Comparison of ENCODE assay signal across 9 cellular contexts in the genomic region with DNA sequence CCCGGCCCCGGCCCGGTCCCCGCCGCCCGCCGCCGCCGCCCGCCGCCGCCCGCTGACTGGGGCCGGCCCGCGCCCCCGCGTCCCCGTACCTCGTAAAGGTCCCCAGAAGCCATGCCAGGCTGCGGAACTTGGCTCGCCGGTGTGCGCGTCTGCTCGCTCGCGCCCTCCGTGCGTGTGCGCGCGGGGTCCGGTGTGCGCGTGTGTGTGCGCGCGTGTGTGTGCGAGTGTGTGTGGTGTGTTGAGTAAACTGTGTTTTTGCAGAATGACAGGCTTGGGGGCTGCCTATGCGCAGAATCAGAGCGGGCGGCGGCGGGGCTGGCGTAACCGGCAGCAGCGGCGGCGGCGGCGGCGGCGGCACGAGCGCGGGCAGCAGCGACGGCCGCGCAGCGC. TPM values are rescaled to one million over a fixed set of nuclear protein-coding genes. Genes with fewer than 3 reads are reported as not detected.
A peak's percentile ranks its signal among the peaks of the same experiment; 100 is the strongest.
DNase-seq lines count a peak whose midpoint lies in the region; ATAC-seq, FAIRE-seq and TF ChIP-seq lines count a peak whose summit lies in the region.
"Had no signal": no experiment of that assay in that cellular context is flagged by ENCODE, and none has a peak within 500 bp of the region (broad histone marks: within the 10 kb centered on the region; RNA-seq: fewer than 3 reads in every experiment).

No MANE protein-coding gene starts in this region.

- H2BK120ac ChIP-seq in IMR-90 (ENCODE audit: low read depth, low read length) (no peak overlapping the region), H1 (replicated peaks; ENCODE audit: low read depth, low read length) (no peak overlapping the region)

- FAIRE-seq in H1 (lab: Jason Lieb, UNC), result no peak
- FAIRE-seq: TTC549 had no signal

- H3K23ac ChIP-seq in IMR-90 (ENCODE audit: low read depth, low read length), result no peak overlapping the region
- no peak overlapping the region for H3K23ac ChIP-seq in H1 (ENCODE audit: insufficient read length)

- POLR2A ChIA-PET in IMR-90 (lab: Charles Lee; ENCODE audit: unreplicated experiment) (no interaction called here), H1 (lab: Charles Lee; ENCODE audit: partially characterized antibody) (no interaction called here)

- peak overlapping the region; percentile 94 for H2AFZ ChIP-seq in IMR-90 (replicated peaks; ENCODE audit: low read length, poor library complexity)
- H2AFZ ChIP-seq in H1 (ENCODE audit: low read length), result peak overlapping the region; percentile 81; the same call in 1 of the 2 replicates

- 1% methylated on average over 23 of the region's 62 CpGs; no CpG with 5 or more reads in 1 of the 2 experiments for WGBS in IMR-90 (ENCODE audit: extremely low coverage in 2 of 2, insufficient read length in 1 of 2), 2 experiments
- 4% methylated on average over 18 of the region's 62 CpGs; no CpG with 5 or more reads in 1 of the 2 experiments for WGBS in H1 (ENCODE audit: extremely low coverage in 1 of 2, insufficient coverage in 1 of 2, insufficient read length in 1 of 2, insufficient replicate concordance in 2 of 2, low coverage in 1 of 2, low lambda C conversion rate in 2 of 2, missing lambda C conversion rate in 1 of 2), 2 experiments

- H4K20me1 ChIP-seq in IMR-90 (ENCODE audit: insufficient read depth, low read length), result no peaks in the 10 kb centered on the region
- no peaks in the 10 kb centered on the region for H4K20me1 ChIP-seq in H1 (replicated peaks in 1 of 2; ENCODE audit: control insufficient read depth in 1 of 2, insufficient read depth in 2 of 2, low read length in 2 of 2)

- no peak overlapping the region for H2BK20ac ChIP-seq in IMR-90 (ENCODE audit: low read depth, low read length)
- no peak overlapping the region for H2BK20ac ChIP-seq in H1 (ENCODE audit: low read length)

- H4K91ac ChIP-seq in IMR-90 (ENCODE audit: insufficient read depth, low read depth, low read length) (no peak overlapping the region), H1 (replicated peaks; ENCODE audit: insufficient read length, low read length) (no peak overlapping the region)

- no peaks in the 10 kb centered on the region for H3K9me3 ChIP-seq in CD4-positive, CD25-positive, alpha-beta regulatory T cell (ENCODE audit: control insufficient read depth in 2 of 2, low read length in 2 of 2)
- no peaks in the 10 kb centered on the region for H3K9me3 ChIP-seq in IMR-90 (ENCODE audit: control insufficient read depth, insufficient read depth, low read length)
- peaks cover 0 to 3% of the 10 kb centered on the region in 2 experiments; a peak in 1 of 4 replicates for H3K9me3 ChIP-seq in H1 (ENCODE audit: insufficient read depth in 2 of 2, low read depth in 1 of 2, low read length in 1 of 2)

- no peak for TF ChIP-seq EP300 in H1 (IDR thresholded peaks at IDR 0.05; ENCODE audit: borderline replicate concordance in 1 of 2, low read depth in 2 of 2, low read length in 2 of 2)

- H3K9ac ChIP-seq in IMR-90 (ENCODE audit: low read depth, low read length), result peak overlapping the region; percentile 64; the same call in 1 of the 2 replicates
- peak overlapping the region in 1 of 4 experiments; percentile 31; a peak in 2 of 7 replicates for H3K9ac ChIP-seq in H1 (replicated peaks in 1 of 4; ENCODE audit: extremely low read depth in 1 of 4, low read depth in 3 of 4, low read length in 3 of 4)

- peaks cover 0 to 10% of the 10 kb centered on the region in 2 experiments; a peak in 1 of 4 replicates for H3K79me1 ChIP-seq in IMR-90 (ENCODE audit: low read depth in 1 of 2, low read length in 2 of 2)
- H3K79me1 ChIP-seq in H1 (ENCODE audit: low read depth, low read length), result no peaks in the 10 kb centered on the region

- no peaks in the 10 kb centered on the region for H3K36me3 Mint-ChIP-seq in CD4-positive, CD25-positive, alpha-beta regulatory T cell

- H3K27me3 Mint-ChIP-seq in CD4-positive, CD25-positive, alpha-beta regulatory T cell, result no peaks in the 10 kb centered on the region

- H4K5ac ChIP-seq in IMR-90 (ENCODE audit: low read depth, low read length) (no peak overlapping the region), H1 (ENCODE audit: insufficient read length, low read depth, low read length) (no peak overlapping the region)

- peaks cover 4 to 36% (median 33%) of the 10 kb centered on the region in 4 donors for H3K4me1 Mint-ChIP-seq in CD4-positive, CD25-positive, alpha-beta regulatory T cell

- H3K27me3 ChIP-seq in CD4-positive, CD25-positive, alpha-beta regulatory T cell (ENCODE audit: control insufficient read depth, insufficient read depth, low read length), result no peaks in the 10 kb centered on the region
- H3K27me3 ChIP-seq in IMR-90 (ENCODE audit: control insufficient read depth, insufficient read depth, low read length) (no peaks in the 10 kb centered on the region), H1 (replicated peaks in 1 of 4; ENCODE audit: control insufficient read depth in 3 of 4, extremely low read depth in 1 of 4, insufficient read depth in 3 of 4, low read length in 3 of 4) (peaks cover 3 to 27% (median 16%) of the 10 kb centered on the region in 4 experiments)

- no peak overlapping the region for H2AK5ac ChIP-seq in IMR-90 (ENCODE audit: low read depth, low read length)
- H2AK5ac ChIP-seq in H1 (ENCODE audit: low read depth, low read length), result no peak overlapping the region

- H3K4ac ChIP-seq in IMR-90 (ENCODE audit: low read depth, low read length), result peak overlapping the region; percentile 56; the same call in 1 of the 2 replicates
- H3K4ac ChIP-seq in H1 (replicated peaks; ENCODE audit: insufficient read length, low read depth, low read length), result no peak overlapping the region

- H2BK12ac ChIP-seq in H1 (ENCODE audit: low read depth, low read length), result no peak overlapping the region

- ATAC-seq in CD4-positive, CD25-positive, alpha-beta regulatory T cell (ENCODE audit: low read depth in 2 of 2), result peak; percentile 35 to 54
- ATAC-seq in GM19463 (IDR thresholded peaks at IDR 0.05; ENCODE audit: unreplicated experiment) (peak; percentile 27), IMR-90 (ENCODE audit: low read depth) (peak; percentile 74)

- H3K4me3 ChIP-seq in CD4-positive, CD25-positive, alpha-beta regulatory T cell (ENCODE audit: low read depth, low read length), result no peak overlapping the region
- H3K4me3 ChIP-seq in IMR-90 (ENCODE audit: insufficient read depth, low read depth, low read length) (peak overlapping the region; percentile 100), H1 (ENCODE audit: extremely low read depth in 1 of 4, insufficient read depth in 2 of 4, low read depth in 3 of 4, low read length in 4 of 4) (peak overlapping the region; percentile 45 to 82 (median 58); a peak in 7 of 8 replicates)

- H2BK15ac ChIP-seq in IMR-90 (ENCODE audit: low read depth, low read length), result no peak overlapping the region
- H2BK15ac ChIP-seq in H1 (ENCODE audit: low read length), result no peak overlapping the region

- in situ Hi-C loops in IMR-90 (cut with MboI; ENCODE audit: low sequenced_read_pairs), result loop anchor here (25.0 kb wide), 1 partner anchor 267 kb away; a partner anchor contains a TSS

- no peak overlapping the region for H3K27ac ChIP-seq in CD4-positive, CD25-positive, alpha-beta regulatory T cell (ENCODE audit: insufficient read depth, low read length, poor library complexity, severe bottlenecking)
- H3K27ac ChIP-seq in IMR-90 (ENCODE audit: insufficient read depth, low read length) (no peak overlapping the region; the same call in 1 of the 2 replicates), H1 (ENCODE audit: low read depth, low read length) (no peak overlapping the region)

- peaks cover 13% of the 10 kb centered on the region for H3K4me1 ChIP-seq in CD4-positive, CD25-positive, alpha-beta regulatory T cell (ENCODE audit: control insufficient read depth, insufficient read depth, low read length, poor library complexity, severe bottlenecking)
- H3K4me1 ChIP-seq in IMR-90 (ENCODE audit: control insufficient read depth, insufficient read depth, low read length) (no peaks in the 10 kb centered on the region; the same call in 1 of the 2 replicates), H1 (replicated peaks in 1 of 4; ENCODE audit: control insufficient read depth in 3 of 4, insufficient read depth in 4 of 4, low read length in 3 of 4) (no peaks in the 10 kb centered on the region; a peak in 1 of 7 replicates)

- no peaks in the 10 kb centered on the region; the same call in 1 of the 2 replicates for H3K23me2 ChIP-seq in H1 (ENCODE audit: low read depth, low read length)

- H3K18ac ChIP-seq in IMR-90 (ENCODE audit: low read depth, low read length) (no peak overlapping the region), H1 (ENCODE audit: extremely low read depth, low read length) (peak overlapping the region; percentile 66; the same call in 1 of the 2 replicates)

- peak overlapping the region; percentile 22 to 95 (median 90) for H3K27ac Mint-ChIP-seq in CD4-positive, CD25-positive, alpha-beta regulatory T cell

- H3K14ac ChIP-seq in IMR-90 (replicated peaks; ENCODE audit: low read depth, low read length) (no peak overlapping the region), H1 (ENCODE audit: insufficient read length) (no peak overlapping the region)

- peak overlapping the region; percentile 70 for H2BK5ac ChIP-seq in IMR-90 (ENCODE audit: low read depth, low read length, poor library complexity, severe bottlenecking)
- no peak overlapping the region for H2BK5ac ChIP-seq in H1 (ENCODE audit: low read depth, low read length)

- intact Hi-C loops in IMR-90 (cut with micrococcal nuclease), result no loop called here

- peaks cover 13% of the 10 kb centered on the region; the same call in 1 of the 2 replicates for H3K9me1 ChIP-seq in IMR-90 (ENCODE audit: insufficient read depth, low read length)

- H3K4me3 Mint-ChIP-seq in CD4-positive, CD25-positive, alpha-beta regulatory T cell, result peak overlapping the region; percentile 93 to 96 (median 95)

- dilution Hi-C loops in IMR-90 (cut with HindIII; ENCODE audit: low sequenced_read_pairs, unreplicated experiment), result no loop called here

- TF ChIP-seq CTCF in IMR-90 (conservative IDR thresholded peaks at IDR 0.05; ENCODE audit: low read depth, low read length), result no peak
- TF ChIP-seq CTCF in H1 (IDR thresholded peaks at IDR 0.05; ENCODE audit: control extremely low read depth in 1 of 3, insufficient read depth in 1 of 3, low read depth in 1 of 3, low read length in 3 of 3), result no peak

- H3K36me3 ChIP-seq in CD4-positive, CD25-positive, alpha-beta regulatory T cell (ENCODE audit: control insufficient read depth, insufficient read depth, low read length), result no peaks in the 10 kb centered on the region
- H3K36me3 ChIP-seq in IMR-90 (ENCODE audit: control insufficient read depth, insufficient read depth, low read length) (no peaks in the 10 kb centered on the region), H1 (ENCODE audit: control insufficient read depth in 2 of 4, insufficient read depth in 4 of 4, low read length in 3 of 4) (no peaks in the 10 kb centered on the region)

- TF ChIP-seq RAD21 in IMR-90 (IDR thresholded peaks at IDR 0.05; ENCODE audit: low read length) (no peak), H1 (IDR thresholded peaks at IDR 0.05 in 1 of 2, conservative IDR thresholded peaks at IDR 0.05 in 1 of 2; ENCODE audit: low read depth in 2 of 2, low read length in 2 of 2) (no peak)

- BruUV-seq in IMR-90 (replicated peaks; lab: Mats Ljungman, UMichigan), result no TSS peak

- H3K79me2 ChIP-seq in H1 (ENCODE audit: control insufficient read depth in 1 of 2, insufficient read depth in 2 of 2, low read length in 2 of 2), result no peaks in the 10 kb centered on the region

- DNase-seq in CD4-positive, CD25-positive, alpha-beta regulatory T cell, result peak; percentile 15 to 75 (median 56)
- DNase-seq in IMR-90 (peak; percentile 46), H1 (ENCODE audit: low read depth in 1 of 2, low spot score in 2 of 2) (peak in 1 of 2 experiments; percentile 65), mucosa of gallbladder (ENCODE audit: low spot score) (peak; percentile 26), NCI-H2196 treated with DMSO at 0.1 percent for 48 hours (lab: John Stamatoyannopoulos, UW; ENCODE audit: unreplicated experiment) (no peak)
- peak; percentile 67 to 73 for DNase-seq in activated CD4-positive, alpha-beta T cell treated with anti-CD3 and anti-CD28 coated beads, Interleukin-2, amount 50 U/mL, for 48 hours
- DNase-seq in stimulated activated naive CD4-positive, alpha-beta T cell treated with Interleukin-2 at 50 U/mL for 16 hours (lab: John Stamatoyannopoulos, UW), result peak; percentile 71

- H3K56ac ChIP-seq in IMR-90 (ENCODE audit: extremely low read depth, insufficient read depth, low read length), result no peak overlapping the region
- H3K56ac ChIP-seq in H1 (replicated peaks; ENCODE audit: insufficient read length, low read depth, low read length), result no peak overlapping the region

- TF ChIP-seq POLR2A in IMR-90 (IDR thresholded peaks at IDR 0.05; ENCODE audit: low read depth, low read length), result no peak
- TF ChIP-seq POLR2A in H1 (IDR thresholded peaks at IDR 0.05; ENCODE audit: control extremely low read depth in 1 of 2, low read depth in 2 of 2, low read length in 2 of 2), result no peak

- CTCF ChIA-PET in IMR-90 (lab: Yijun Ruan, JAX), result no interaction called here
- CTCF ChIA-PET in H1 (lab: Charles Lee; ENCODE audit: partially characterized antibody), result no interaction called here

- peaks cover 0 to 4% (median 0%) of the 10 kb centered on the region in 7 donors for H3K9me3 Mint-ChIP-seq in CD4-positive, CD25-positive, alpha-beta regulatory T cell

- peak overlapping the region; percentile 42 for H2AK9ac ChIP-seq in IMR-90 (replicated peaks; ENCODE audit: low read depth, low read length, poor library complexity)

- H3K4me2 ChIP-seq in IMR-90 (ENCODE audit: low read depth, low read length) (peak overlapping the region; percentile 94), H1 (ENCODE audit: insufficient read depth in 1 of 2, low read depth in 2 of 2, low read length in 2 of 2) (peak overlapping the region; percentile 74 to 96)

- no peak overlapping the region for H4K8ac ChIP-seq in IMR-90 (ENCODE audit: low read depth in 2 of 2, low read length in 2 of 2)
- H4K8ac ChIP-seq in H1 (ENCODE audit: extremely low read depth, insufficient read depth, low read length), result peak overlapping the region; percentile 87; the same call in 1 of the 2 replicates

RNA-seq across cellular contexts. Expression of a gene that starts 0.3 kb away (rescaled TPM):
- total RNA-seq in CD4-positive, CD25-positive, alpha-beta regulatory T cell, result 37.6 TPM
- polyA plus RNA-seq in CD4-positive, CD25-positive, alpha-beta regulatory T cell, result 1 to 10 TPM; 1.2 to 2.2 (median 1.5) TPM
- total RNA-seq in IMR-90 (2012; rRNA removed) (3.9 and 4.4 TPM in 2 replicates), mucosa of gallbladder (14.1 TPM)
- polyA plus RNA-seq in IMR-90 (2012; rRNA removed) (0.93 and 1.2 TPM in 2 replicates), H1 (2011; rRNA removed) (0.33 and 0.38 TPM in 2 replicates)
- polyA plus RNA-seq in IMR-90 (2012; cell fraction: cytosol; rRNA removed), result 0.40 and 0.66 TPM in 2 replicates
- 0.91 and 1.8 TPM in 2 replicates for polyA plus RNA-seq in IMR-90 (2012; cell fraction: nucleus; rRNA removed; ENCODE audit: low replicate concordance)
- total RNA-seq in H1 (2021; fragmentation: NEBNext Ultra II Directional; extraction: Animal tissue kit (Norgen Biotek cat#: 25700)), result 5.3 and 6.0 TPM in 2 replicates
- 0.26 TPM for polyA plus RNA-seq in H1 (2011; cell fraction: cytosol; rRNA removed)
- 0.44 TPM for polyA plus RNA-seq in H1 (2011; cell fraction: nucleus; rRNA removed)
- 0.56 to 0.92 TPM (median 0.87 TPM) in 4 replicates for polyA plus RNA-seq in H1 (2012, experiment 1 of 2)
- 0.01 TPM for polyA plus RNA-seq in H1 (2012, experiment 2 of 2)
- polyA plus RNA-seq in H1 (2013, experiment 1 of 2), result 1.1 TPM
- 1.0 TPM for polyA plus RNA-seq in H1 (2013, experiment 2 of 2)
- 3.2 and 3.3 TPM in 2 replicates for polyA minus RNA-seq in H1 (2011; rRNA and poly(A)+ RNA removed)
- polyA minus RNA-seq in H1 (2011; cell fraction: cytosol; rRNA and poly(A)+ RNA removed), result 1.1 TPM
- polyA minus RNA-seq in H1 (2011; cell fraction: nucleus; rRNA and poly(A)+ RNA removed), result 3.1 TPM
